Comparison of ENCODE assay signal across 17 cellular contexts in the genomic region with DNA sequence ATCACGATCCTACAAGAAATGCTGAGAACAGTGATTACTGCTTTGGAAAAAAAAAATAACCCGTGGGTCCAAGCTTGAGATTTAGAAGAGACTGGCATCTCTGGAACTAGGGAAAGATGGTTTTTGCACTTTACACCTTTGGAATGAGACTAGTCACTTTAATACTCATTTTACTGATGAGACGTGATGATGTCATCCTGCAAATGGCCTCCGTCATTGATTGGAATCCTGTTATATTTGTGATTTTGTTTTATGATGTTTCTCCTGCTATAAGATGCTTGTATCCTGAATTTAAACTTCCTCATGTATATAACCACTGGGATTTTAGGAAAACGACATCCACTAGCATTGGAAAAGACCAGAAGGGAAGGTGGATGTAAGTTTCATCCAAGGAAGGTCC.
DNase-seq lines count a peak whose midpoint lies in the region; ATAC-seq and TF ChIP-seq lines count a peak whose summit lies in the region.
"Had no signal": no experiment of that assay in that cellular context is flagged by ENCODE, and none has a peak within 500 bp of the region (broad histone marks: within the 10 kb centered on the region; RNA-seq: fewer than 3 reads in every experiment).

No MANE protein-coding gene starts in this region.

- no peak overlapping the region for H3K4me2 ChIP-seq in GM23248 (ENCODE audit: unreplicated experiment)

- no peak overlapping the region for H3K27ac ChIP-seq in GM23248
- H3K27ac ChIP-seq: C4-2B, Peyer's patch, SJSA1 had no signal

- H3K9ac ChIP-seq in GM23248: no peak overlapping the region

- TF ChIP-seq CTCF in osteocyte (IDR thresholded peaks at IDR 0.05) (no peak), WTC11 (IDR thresholded peaks at IDR 0.05) (no peak)

- H3K36me3 ChIP-seq in GM23248 (ENCODE audit: low read depth): no peaks in the 10 kb centered on the region
- H3K36me3 ChIP-seq: Peyer's patch, SJSA1 had no signal

- H3K79me2 ChIP-seq in GM23248 (ENCODE audit: insufficient read depth): no peaks in the 10 kb centered on the region

- H3K36me3 Mint-ChIP-seq in activated naive CD4-positive, alpha-beta T cell treated with anti-CD3 and anti-CD28 coated beads for 36 hours (ENCODE audit: low read depth): peaks cover 33% of the 10 kb centered on the region
- peaks cover 39% of the 10 kb centered on the region for H3K36me3 Mint-ChIP-seq in activated naive CD4-positive, alpha-beta T cell treated with anti-CD3 and anti-CD28 coated beads, Interleukin-2, amount 10 ng/mL, durations not matched to agents 7 days and 5 days
- peaks cover 41% of the 10 kb centered on the region for H3K36me3 Mint-ChIP-seq in activated naive CD8-positive, alpha-beta T cell treated with anti-CD3 and anti-CD28 coated beads, Interleukin-2, amount 50 U/mL, for 24 hours (ENCODE audit: low read depth)
- H3K36me3 Mint-ChIP-seq in osteocyte (ENCODE audit: unreplicated experiment) (no peaks in the 10 kb centered on the region), WTC11 (no peaks in the 10 kb centered on the region)

- H3K9me3 Mint-ChIP-seq in activated naive CD4-positive, alpha-beta T cell treated with anti-CD3 and anti-CD28 coated beads for 36 hours: no peaks in the 10 kb centered on the region
- no peaks in the 10 kb centered on the region for H3K9me3 Mint-ChIP-seq in activated naive CD4-positive, alpha-beta T cell treated with anti-CD3 and anti-CD28 coated beads, Interleukin-2, amount 10 ng/mL, durations not matched to agents 7 days and 5 days
- H3K9me3 Mint-ChIP-seq in activated naive CD8-positive, alpha-beta T cell treated with anti-CD3 and anti-CD28 coated beads, Interleukin-2, amount 50 U/mL, for 24 hours: no peaks in the 10 kb centered on the region
- H3K9me3 Mint-ChIP-seq in osteocyte (ENCODE audit: unreplicated experiment) (no peaks in the 10 kb centered on the region), WTC11 (no peaks in the 10 kb centered on the region)

- H4K20me1 ChIP-seq in GM23248 (ENCODE audit: insufficient read depth): no peaks in the 10 kb centered on the region

- no peak for ATAC-seq in activated naive CD8-positive, alpha-beta T cell treated with anti-CD3 and anti-CD28 coated beads, Interleukin-2, amount 50 U/mL, for 24 hours
- no peak for ATAC-seq in stimulated activated naive CD8-positive, alpha-beta T cell treated with anti-CD3 and anti-CD28 coated beads, Interleukin-15, Interleukin-2, amounts not matched to agents 100 U/mL and 50 U/mL, for 24 hours
- ATAC-seq in WTC11: no peak

- H3K4me1 Mint-ChIP-seq in activated naive CD4-positive, alpha-beta T cell treated with anti-CD3 and anti-CD28 coated beads for 36 hours (ENCODE audit: low read depth): peaks cover 41% of the 10 kb centered on the region
- H3K4me1 Mint-ChIP-seq in activated naive CD4-positive, alpha-beta T cell treated with anti-CD3 and anti-CD28 coated beads, Interleukin-2, amount 10 ng/mL, durations not matched to agents 7 days and 5 days: peaks cover 33% of the 10 kb centered on the region
- H3K4me1 Mint-ChIP-seq in activated naive CD8-positive, alpha-beta T cell treated with anti-CD3 and anti-CD28 coated beads, Interleukin-2, amount 50 U/mL, for 24 hours: peaks cover 32% of the 10 kb centered on the region
- H3K4me1 Mint-ChIP-seq in osteocyte (ENCODE audit: unreplicated experiment) (peaks cover 25% of the 10 kb centered on the region), WTC11 (0 out of 2 replicates have a peak, but pooled peaks cover 2% of the 10 kb centered on the region)

- no peak overlapping the region for H3K4me3 ChIP-seq in GM23248
- H3K4me3 ChIP-seq: Peyer's patch, SJSA1 had no signal

- POLR2A ChIA-PET in WTC11 (lab: Charles Lee): no interaction called here

- H3K27me3 ChIP-seq in GM23248 (replicated peaks; ENCODE audit: insufficient read depth): no peaks in the 10 kb centered on the region
- H3K27me3 ChIP-seq: Peyer's patch, SJSA1 had no signal

- 43% methylated on average over 5 of the region's 5 CpGs for WGBS in GM23248 (ENCODE audit: low coverage in 1 of 2, low lambda C conversion rate in 2 of 2, missing lambda C conversion rate in 2 of 2), 2 experiments

- no peaks in the 10 kb centered on the region for H3K27me3 Mint-ChIP-seq in activated naive CD4-positive, alpha-beta T cell treated with anti-CD3 and anti-CD28 coated beads for 36 hours (ENCODE audit: low read depth)
- H3K27me3 Mint-ChIP-seq in activated naive CD4-positive, alpha-beta T cell treated with anti-CD3 and anti-CD28 coated beads, Interleukin-2, amount 10 ng/mL, durations not matched to agents 7 days and 5 days: no peaks in the 10 kb centered on the region
- H3K27me3 Mint-ChIP-seq in activated naive CD8-positive, alpha-beta T cell treated with anti-CD3 and anti-CD28 coated beads, Interleukin-2, amount 50 U/mL, for 24 hours: no peaks in the 10 kb centered on the region
- H3K27me3 Mint-ChIP-seq in osteocyte (ENCODE audit: unreplicated experiment): peaks cover 2% of the 10 kb centered on the region
- H3K27me3 Mint-ChIP-seq in WTC11 (ENCODE audit: low read depth): no peaks in the 10 kb centered on the region

- DNase-seq in activated naive CD4-positive, alpha-beta T cell treated with anti-CD3 and anti-CD28 coated beads for 36 hours: no peak
- no peak for DNase-seq in activated naive CD4-positive, alpha-beta T cell treated with anti-CD3 and anti-CD28 coated beads, Interleukin-2, amount 10 ng/mL, durations not matched to agents 7 days and 5 days
- DNase-seq in GM23248: peak; percentile 3
- DNase-seq in activated naive CD8-positive, alpha-beta T cell treated with anti-CD3 and anti-CD28 coated beads, Interleukin-2, amount 50 U/mL, for 24 hours: no peak
- DNase-seq in osteocyte (ENCODE audit: extremely low spot score, unreplicated experiment): peak; percentile 2
- no peak for DNase-seq in stimulated activated naive CD8-positive, alpha-beta T cell treated with anti-CD3 and anti-CD28 coated beads, Interleukin-15, Interleukin-2, amounts not matched to agents 100 U/mL and 50 U/mL, for 24 hours
- no peak for DNase-seq in WTC11 (ENCODE audit: low spot score)
- DNase-seq: EL, GF-D8, Kasumi-1, NCI-H1417, NCI-H1694 treated with DMSO at 0.1 percent for 48 hours, NCI-H446, NCI-H526, Peyer's patch had no signal

- no peaks in the 10 kb centered on the region for H3K9me3 ChIP-seq in GM23248 (ENCODE audit: low read depth)
- H3K9me3 ChIP-seq: Peyer's patch, SJSA1 had no signal

- CTCF ChIA-PET in activated naive CD4-positive, alpha-beta T cell treated with anti-CD3 and anti-CD28 coated beads for 36 hours (lab: Charles Lee): interaction anchor here (0.6 kb wide), 1 partner anchor 324 kb away, joined by 4 read pairs; no protein-coding TSS in a partner anchor
- CTCF ChIA-PET in activated naive CD4-positive, alpha-beta T cell treated with anti-CD3 and anti-CD28 coated beads, Interleukin-2, amount 10 ng/mL, durations not matched to agents 7 days and 5 days (lab: Charles Lee): no interaction called here
- CTCF ChIA-PET in WTC11 (lab: Charles Lee): no interaction called here

- intact Hi-C loops in activated naive CD4-positive, alpha-beta T cell treated with anti-CD3 and anti-CD28 coated beads for 36 hours (cut with micrococcal nuclease): no loop called here

- in situ Hi-C loops in GM23248 (cut with MboI): no loop called here

- H3K27ac Mint-ChIP-seq in activated naive CD4-positive, alpha-beta T cell treated with anti-CD3 and anti-CD28 coated beads for 36 hours: peak overlapping the region; percentile 30
- H3K27ac Mint-ChIP-seq in activated naive CD4-positive, alpha-beta T cell treated with anti-CD3 and anti-CD28 coated beads, Interleukin-2, amount 10 ng/mL, durations not matched to agents 7 days and 5 days: no peak overlapping the region
- H3K27ac Mint-ChIP-seq in activated naive CD8-positive, alpha-beta T cell treated with anti-CD3 and anti-CD28 coated beads, Interleukin-2, amount 50 U/mL, for 24 hours: peak overlapping the region; percentile 62
- H3K27ac Mint-ChIP-seq in osteocyte (ENCODE audit: unreplicated experiment) (no peak overlapping the region), WTC11 (no peak overlapping the region)

- H3F3A ChIP-seq in GM23248 (ENCODE audit: insufficient read depth): no peaks in the 10 kb centered on the region

- H3K9me2 ChIP-seq in GM23248 (ENCODE audit: insufficient read depth): no peaks in the 10 kb centered on the region

- no peak overlapping the region for H2AFZ ChIP-seq in GM23248

- H3K4me3 Mint-ChIP-seq in activated naive CD4-positive, alpha-beta T cell treated with anti-CD3 and anti-CD28 coated beads for 36 hours: no peak overlapping the region
- no peak overlapping the region for H3K4me3 Mint-ChIP-seq in activated naive CD4-positive, alpha-beta T cell treated with anti-CD3 and anti-CD28 coated beads, Interleukin-2, amount 10 ng/mL, durations not matched to agents 7 days and 5 days
- H3K4me3 Mint-ChIP-seq in activated naive CD8-positive, alpha-beta T cell treated with anti-CD3 and anti-CD28 coated beads, Interleukin-2, amount 50 U/mL, for 24 hours: no peak overlapping the region
- H3K4me3 Mint-ChIP-seq in osteocyte (ENCODE audit: unreplicated experiment) (no peak overlapping the region), WTC11 (no peak overlapping the region)

- H3K4me1 ChIP-seq in GM23248 (ENCODE audit: insufficient read depth): no peaks in the 10 kb centered on the region
- H3K4me1 ChIP-seq: Peyer's patch, SJSA1 had no signal

TF ChIP-seq in WTC11, 78 proteins besides CTCF, POLR2A, EP300 and RAD21 (continues in another document):
- TF ChIP-seq MAX (CRISPR knock-in tag; IDR thresholded peaks at IDR 0.05) (no peak), JAZF1 (CRISPR knock-in tag; IDR thresholded peaks at IDR 0.05) (no peak), TEAD1 (CRISPR knock-in tag; IDR thresholded peaks at IDR 0.05) (no peak), JUN (CRISPR knock-in tag; IDR thresholded peaks at IDR 0.05) (no peak), HMGA2 (CRISPR knock-in tag; IDR thresholded peaks at IDR 0.05) (no peak)

Comparison
In these comparisons a context has a peak if more than half of its experiments do, and no peak if none do; other contexts are left out.
1. H3K27ac Mint-ChIP-seq: peak in activated naive CD4-positive, alpha-beta T cell treated with anti-CD3 and anti-CD28 coated beads for 36 hours (single experiment) and activated naive CD8-positive, alpha-beta T cell treated with anti-CD3 and anti-CD28 coated beads, Interleukin-2, amount 50 U/mL, for 24 hours (single experiment); none in activated naive CD4-positive, alpha-beta T cell treated with anti-CD3 and anti-CD28 coated beads, Interleukin-2, amount 10 ng/mL, durations not matched to agents 7 days and 5 days (single experiment), osteocyte (single experiment) and WTC11 (single experiment).
2. DNase-seq: peak in GM23248 (single experiment) and osteocyte (single experiment); none in activated naive CD4-positive, alpha-beta T cell treated with anti-CD3 and anti-CD28 coated beads for 36 hours (single experiment), activated naive CD4-positive, alpha-beta T cell treated with anti-CD3 and anti-CD28 coated beads, Interleukin-2, amount 10 ng/mL, durations not matched to agents 7 days and 5 days (single experiment), activated naive CD8-positive, alpha-beta T cell treated with anti-CD3 and anti-CD28 coated beads, Interleukin-2, amount 50 U/mL, for 24 hours (single experiment), stimulated activated naive CD8-positive, alpha-beta T cell treated with anti-CD3 and anti-CD28 coated beads, Interleukin-15, Interleukin-2, amounts not matched to agents 100 U/mL and 50 U/mL, for 24 hours (single experiment) and WTC11 (single experiment).